Comparison of ENCODE assay signal across 1 cellular context in genomic region chr7:151411551-151411950, GRCh38.
TF ChIP-seq lines count a peak whose summit lies in the region.

No MANE protein-coding gene starts in this region.

TF ChIP-seq in K562, 482 proteins besides CTCF, POLR2A, EP300 and RAD21 (continued from another document and continues in another):
- TF ChIP-seq ZNF592 (IDR thresholded peaks at IDR 0.05) (0 out of 2 replicates have a peak, but pooled peaks have one; percentile 37), SRSF7 (optimal IDR thresholded peaks at IDR 0.05; ENCODE audit: low read depth, low read length) (no peak), THRB (CRISPR knock-in tag; conservative IDR thresholded peaks at IDR 0.05) (no peak), USF1 (CRISPR knock-in tag; IDR thresholded peaks at IDR 0.05) (no peak), TEAD4 (IDR thresholded peaks at IDR 0.05; ENCODE audit: low read length) (peak; percentile 34; the same call in 1 of the 2 replicates), TEAD4 (CRISPR knock-in tag; IDR thresholded peaks at IDR 0.05; ENCODE audit: borderline replicate concordance) (no peak), CBX8 (IDR thresholded peaks at IDR 0.05; ENCODE audit: borderline replicate concordance, extremely low read depth, low read depth, low read length, poor library complexity, severe bottlenecking) (no peak), ZNF12 (CRISPR knock-in tag; IDR thresholded peaks at IDR 0.05) (no peak), ZBTB2 (IDR thresholded peaks at IDR 0.05) (no peak), CBX3 (IDR thresholded peaks at IDR 0.05; ENCODE audit: borderline replicate concordance in 1 of 2, low read length in 2 of 2) (peak in 1 of 2 experiments; percentile 41; a peak in 1 of 3 replicates), CBFB (CRISPR knock-in tag; IDR thresholded peaks at IDR 0.05) (no peak), RCOR1 (IDR thresholded peaks at IDR 0.05; ENCODE audit: borderline replicate concordance in 1 of 2, low read depth in 2 of 2, low read length in 2 of 2) (0 out of 4 replicates have a peak, but pooled peaks of 1 of the 2 experiments have one; percentile 43), BRF2 (IDR thresholded peaks at IDR 0.05; ENCODE audit: borderline replicate concordance, insufficient read depth, insufficient read length) (no peak), SMAD4 (CRISPR knock-in tag; conservative IDR thresholded peaks at IDR 0.05) (no peak), ZBTB40 (IDR thresholded peaks at IDR 0.05) (no peak), ZBTB40 (CRISPR knock-in tag; IDR thresholded peaks at IDR 0.05) (no peak), RBFOX2 (IDR thresholded peaks at IDR 0.05; ENCODE audit: low read depth, low read length) (no peak), ZNF57 (CRISPR knock-in tag; IDR thresholded peaks at IDR 0.05) (no peak), ZFP30 (CRISPR knock-in tag; IDR thresholded peaks at IDR 0.05; ENCODE audit: borderline replicate concordance) (no peak), ARID2 (IDR thresholded peaks at IDR 0.05) (no peak), MLX (CRISPR knock-in tag; conservative IDR thresholded peaks at IDR 0.05) (no peak), GTF3C2 (IDR thresholded peaks at IDR 0.05; ENCODE audit: borderline replicate concordance, extremely low read depth, insufficient read length) (no peak), CREBBP (IDR thresholded peaks at IDR 0.05; ENCODE audit: low read depth, low read length) (no peak), ZBTB8A (IDR thresholded peaks at IDR 0.05; ENCODE audit: partially characterized antibody) (no peak), SNRNP70 (optimal IDR thresholded peaks at IDR 0.05; ENCODE audit: low read depth, low read length) (no peak), ZBTB49 (CRISPR knock-in tag; IDR thresholded peaks at IDR 0.05; ENCODE audit: borderline replicate concordance) (no peak), CHD1 (IDR thresholded peaks at IDR 0.05; ENCODE audit: low read length) (no peak), ZNF780A (CRISPR knock-in tag; IDR thresholded peaks at IDR 0.05) (no peak), BDP1 (IDR thresholded peaks at IDR 0.05; ENCODE audit: insufficient read depth, insufficient read length) (no peak), ZBTB7A (IDR thresholded peaks at IDR 0.05; ENCODE audit: borderline replicate concordance, control insufficient read depth, low read depth, low read length) (no peak), LCOR (CRISPR knock-in tag; IDR thresholded peaks at IDR 0.05) (0 out of 2 replicates have a peak, but pooled peaks have one; percentile 19)
